In the genomic region with DNA sequence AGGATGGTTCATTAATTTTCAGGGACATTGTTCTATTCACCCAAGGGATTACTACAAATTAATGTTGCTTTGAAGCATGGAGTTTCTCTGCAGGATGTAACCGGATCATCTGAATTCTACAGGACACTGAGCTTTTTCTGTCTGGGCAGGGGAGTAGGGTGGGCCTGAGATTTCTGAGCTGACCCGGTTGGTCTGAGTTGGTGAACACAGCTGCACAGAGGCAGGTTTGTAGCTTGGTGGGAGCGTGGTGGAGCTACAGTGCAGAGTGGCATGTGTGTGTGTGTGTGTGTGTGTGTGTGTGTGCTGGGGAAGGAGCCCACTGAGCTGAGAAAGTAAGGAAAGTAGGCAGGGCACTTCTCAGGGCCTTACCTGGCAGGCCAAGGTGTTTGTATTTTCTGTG, we compare ENCODE assay signal across 19 cellular contexts.
DNase-seq lines count a peak whose midpoint lies in the region; ATAC-seq and TF ChIP-seq lines count a peak whose summit lies in the region.
"Had no signal": no experiment of that assay in that cellular context is flagged by ENCODE, and none has a peak within 500 bp of the region (broad histone marks: within the 10 kb centered on the region; RNA-seq: fewer than 3 reads in every experiment).

No MANE protein-coding gene starts in this region.

- H3K4me1 Mint-ChIP-seq in nephron progenitor cell (peaks cover 15% of the 10 kb centered on the region), progenitor cell of endocrine pancreas (ENCODE audit: low read depth) (peaks cover 4% of the 10 kb centered on the region)
- H3K4me1 Mint-ChIP-seq in stimulated activated effector memory CD8-positive, alpha-beta T cell treated with anti-CD3 and anti-CD28 coated beads, Interleukin-12 subunit alpha, Interleukin-12 subunit beta, amount 100 ng/mL, for 72 hours: no peaks in the 10 kb centered on the region

- H3K4me3 Mint-ChIP-seq in nephron progenitor cell: no peak overlapping the region
- no peak overlapping the region for H3K4me3 Mint-ChIP-seq in stimulated activated effector memory CD8-positive, alpha-beta T cell treated with anti-CD3 and anti-CD28 coated beads, Interleukin-12 subunit alpha, Interleukin-12 subunit beta, amount 100 ng/mL, for 72 hours
- H3K4me3 Mint-ChIP-seq in progenitor cell of endocrine pancreas (ENCODE audit: low read depth): no peak overlapping the region
- H3K4me3 Mint-ChIP-seq: B cell; CD4-positive, alpha-beta T cell; CD8-positive, alpha-beta T cell had no signal

- in situ Hi-C loops in KBM-7 (cut with MboI; ENCODE audit: low pct_unique_long_range_greater_than_20kb, low sequenced_read_pairs): no loop called here

- no peak for ATAC-seq in stimulated activated effector memory CD8-positive, alpha-beta T cell treated with anti-CD3 and anti-CD28 coated beads, Interleukin-12 subunit alpha, Interleukin-12 subunit beta, amount 100 ng/mL, for 72 hours
- ATAC-seq in GM19463 (IDR thresholded peaks at IDR 0.05; ENCODE audit: unreplicated experiment): no peak

- H3K4me3 ChIP-seq in coronary artery: no peak overlapping the region
- H3K4me3 ChIP-seq: A549; BLaER1 treated with 17β-estradiol and CSF1 and Interleukin-3, amounts not matched to agents 10 nM and 100 nM had no signal

- H3K27me3 Mint-ChIP-seq in nephron progenitor cell (ENCODE audit: low read depth, poor library complexity) (peaks cover 4% of the 10 kb centered on the region), progenitor cell of endocrine pancreas (peaks cover 3% of the 10 kb centered on the region)
- H3K27me3 Mint-ChIP-seq: B cell; CD4-positive, alpha-beta T cell had no signal

- H3K9me3 Mint-ChIP-seq in nephron progenitor cell (no peaks in the 10 kb centered on the region), progenitor cell of endocrine pancreas (ENCODE audit: low read depth) (no peaks in the 10 kb centered on the region)
- H3K9me3 Mint-ChIP-seq in stimulated activated effector memory CD8-positive, alpha-beta T cell treated with anti-CD3 and anti-CD28 coated beads, Interleukin-12 subunit alpha, Interleukin-12 subunit beta, amount 100 ng/mL, for 72 hours: no peaks in the 10 kb centered on the region
- H3K9me3 Mint-ChIP-seq: CD4-positive, alpha-beta T cell; CD8-positive, alpha-beta T cell had no signal

- peak overlapping the region; percentile 31 for H3K27ac Mint-ChIP-seq in nephron progenitor cell
- H3K27ac Mint-ChIP-seq in stimulated activated effector memory CD8-positive, alpha-beta T cell treated with anti-CD3 and anti-CD28 coated beads, Interleukin-12 subunit alpha, Interleukin-12 subunit beta, amount 100 ng/mL, for 72 hours: peak overlapping the region; percentile 32
- no peak overlapping the region for H3K27ac Mint-ChIP-seq in progenitor cell of endocrine pancreas
- H3K27ac Mint-ChIP-seq: B cell; CD4-positive, alpha-beta T cell; CD8-positive, alpha-beta T cell had no signal

- no peaks in the 10 kb centered on the region for H3K36me3 Mint-ChIP-seq in nephron progenitor cell (ENCODE audit: low read depth)
- H3K36me3 Mint-ChIP-seq in stimulated activated effector memory CD8-positive, alpha-beta T cell treated with anti-CD3 and anti-CD28 coated beads, Interleukin-12 subunit alpha, Interleukin-12 subunit beta, amount 100 ng/mL, for 72 hours: no peaks in the 10 kb centered on the region
- no peaks in the 10 kb centered on the region for H3K36me3 Mint-ChIP-seq in progenitor cell of endocrine pancreas (ENCODE audit: insufficient read depth)
- H3K36me3 Mint-ChIP-seq: CD8-positive, alpha-beta T cell had no signal

- peak; percentile 36 for DNase-seq in coronary artery (ENCODE audit: low spot score)
- peak; percentile 43 for DNase-seq in mesenteric fat pad (ENCODE audit: low spot score)
- no peak for DNase-seq in nephron progenitor cell
- DNase-seq in stimulated activated effector memory CD8-positive, alpha-beta T cell treated with anti-CD3 and anti-CD28 coated beads, Interleukin-12 subunit alpha, Interleukin-12 subunit beta, amount 100 ng/mL, for 72 hours (ENCODE audit: low spot score in 2 of 2): no peak
- DNase-seq in KBM-7: no peak
- no peak for DNase-seq in progenitor cell of endocrine pancreas (ENCODE audit: low spot score, unreplicated experiment)
- DNase-seq: AML-193; Caco-2; Calu3; CD4-positive, alpha-beta T cell; CD8-positive, alpha-beta T cell; DMS79 treated with DMSO at 0.1 percent for 48 hours; GF-D8 had no signal

- no peak overlapping the region for H3K27ac ChIP-seq in coronary artery
- H3K27ac ChIP-seq: 22Rv1, A549, C4-2B had no signal

- TF ChIP-seq CTCF in coronary artery (IDR thresholded peaks at IDR 0.05) (no peak), nephron progenitor cell (IDR thresholded peaks at IDR 0.05) (no peak), progenitor cell of endocrine pancreas (IDR thresholded peaks at IDR 0.05; ENCODE audit: unreplicated experiment) (no peak)

Comparison
In these comparisons a context has a peak if more than half of its experiments do, and no peak if none do; other contexts are left out.
1. DNase-seq: peak in coronary artery (single experiment) and mesenteric fat pad (single experiment); none in nephron progenitor cell (single experiment), stimulated activated effector memory CD8-positive, alpha-beta T cell treated with anti-CD3 and anti-CD28 coated beads, Interleukin-12 subunit alpha, Interleukin-12 subunit beta, amount 100 ng/mL, for 72 hours (0 of 2), KBM-7 (single experiment) and progenitor cell of endocrine pancreas (single experiment).